In genomic region chr14:91060472-91061308, GRCh38 we compare ENCODE assay signal across 1 cellular context.
A peak's percentile ranks its signal among the peaks of the same experiment; 100 is the strongest.
TF ChIP-seq lines count a peak whose summit lies in the region.

Gene RPS6KA5 (minus strand): TSS chr14:91060641. CDS start chr14:91060434, 207 bp downstream.

TF ChIP-seq in HepG2, 621 proteins besides CTCF, POLR2A, EP300 and RAD21 (continued from another document):
- peak; percentile 82; the same call in 1 of the 2 replicates for TF ChIP-seq ARID4A (CRISPR knock-in tag; IDR thresholded peaks at IDR 0.05; ENCODE audit: borderline replicate concordance)
- no peak for TF ChIP-seq GZF1 (CRISPR knock-in tag; IDR thresholded peaks at IDR 0.05)
- TF ChIP-seq ZNF674 (CRISPR knock-in tag; IDR thresholded peaks at IDR 0.05; ENCODE audit: low read depth): no peak
- 0 out of 2 replicates have a peak, but pooled peaks have one; percentile 25 for TF ChIP-seq KAT2B (IDR thresholded peaks at IDR 0.05; ENCODE audit: borderline replicate concordance, low read depth, low read length)
- TF ChIP-seq MLXIP (CRISPR knock-in tag; IDR thresholded peaks at IDR 0.05; ENCODE audit: borderline replicate concordance): no peak
- peak; percentile 75; the same call in 1 of the 2 replicates for TF ChIP-seq MXD1 (CRISPR knock-in tag; IDR thresholded peaks at IDR 0.05)
- TF ChIP-seq MEF2D (CRISPR knock-in tag; IDR thresholded peaks at IDR 0.05): peak; percentile 74
- 0 out of 2 replicates have a peak, but pooled peaks have one; percentile 44 for TF ChIP-seq ZNF770 (CRISPR knock-in tag; IDR thresholded peaks at IDR 0.05)
- TF ChIP-seq POLR2G (IDR thresholded peaks at IDR 0.05; ENCODE audit: low read depth, low read length): no peak; the same call in none of the 2 replicates
- TF ChIP-seq ELK4 (CRISPR knock-in tag; IDR thresholded peaks at IDR 0.05; ENCODE audit: borderline replicate concordance): no peak
- peak; percentile 67; the same call in 1 of the 2 replicates for TF ChIP-seq ZNF747 (CRISPR knock-in tag; IDR thresholded peaks at IDR 0.05; ENCODE audit: borderline replicate concordance)
- TF ChIP-seq UBTF (CRISPR knock-in tag; IDR thresholded peaks at IDR 0.05): peak; percentile 47; the same call in 1 of the 2 replicates
- TF ChIP-seq E2F2 (CRISPR knock-in tag; IDR thresholded peaks at IDR 0.05; ENCODE audit: borderline replicate concordance): no peak; the same call in 1 of the 2 replicates
- TF ChIP-seq ZBTB25 (CRISPR knock-in tag; IDR thresholded peaks at IDR 0.05): 0 out of 2 replicates have a peak, but pooled peaks have one; percentile 38
- no peak for TF ChIP-seq RARG (CRISPR knock-in tag; IDR thresholded peaks at IDR 0.05; ENCODE audit: low read depth)
- no peak for TF ChIP-seq AHR (CRISPR knock-in tag; IDR thresholded peaks at IDR 0.05)
- TF ChIP-seq SIN3A (IDR thresholded peaks at IDR 0.05; ENCODE audit: borderline replicate concordance, low read depth, low read length): peak; percentile 90
- peak; percentile 72; the same call in 1 of the 2 replicates for TF ChIP-seq REPIN1 (CRISPR knock-in tag; IDR thresholded peaks at IDR 0.05; ENCODE audit: borderline replicate concordance, low read depth)
- no peak for TF ChIP-seq NCOA5 (CRISPR knock-in tag; IDR thresholded peaks at IDR 0.05)
- TF ChIP-seq KAT8 (CRISPR knock-in tag; IDR thresholded peaks at IDR 0.05): peak; percentile 48; the same call in 1 of the 2 replicates
- TF ChIP-seq CBX1 (IDR thresholded peaks at IDR 0.05; ENCODE audit: low read depth): peak; percentile 19
